Comparison of ENCODE assay signal across 2 cellular contexts in the genomic region with DNA sequence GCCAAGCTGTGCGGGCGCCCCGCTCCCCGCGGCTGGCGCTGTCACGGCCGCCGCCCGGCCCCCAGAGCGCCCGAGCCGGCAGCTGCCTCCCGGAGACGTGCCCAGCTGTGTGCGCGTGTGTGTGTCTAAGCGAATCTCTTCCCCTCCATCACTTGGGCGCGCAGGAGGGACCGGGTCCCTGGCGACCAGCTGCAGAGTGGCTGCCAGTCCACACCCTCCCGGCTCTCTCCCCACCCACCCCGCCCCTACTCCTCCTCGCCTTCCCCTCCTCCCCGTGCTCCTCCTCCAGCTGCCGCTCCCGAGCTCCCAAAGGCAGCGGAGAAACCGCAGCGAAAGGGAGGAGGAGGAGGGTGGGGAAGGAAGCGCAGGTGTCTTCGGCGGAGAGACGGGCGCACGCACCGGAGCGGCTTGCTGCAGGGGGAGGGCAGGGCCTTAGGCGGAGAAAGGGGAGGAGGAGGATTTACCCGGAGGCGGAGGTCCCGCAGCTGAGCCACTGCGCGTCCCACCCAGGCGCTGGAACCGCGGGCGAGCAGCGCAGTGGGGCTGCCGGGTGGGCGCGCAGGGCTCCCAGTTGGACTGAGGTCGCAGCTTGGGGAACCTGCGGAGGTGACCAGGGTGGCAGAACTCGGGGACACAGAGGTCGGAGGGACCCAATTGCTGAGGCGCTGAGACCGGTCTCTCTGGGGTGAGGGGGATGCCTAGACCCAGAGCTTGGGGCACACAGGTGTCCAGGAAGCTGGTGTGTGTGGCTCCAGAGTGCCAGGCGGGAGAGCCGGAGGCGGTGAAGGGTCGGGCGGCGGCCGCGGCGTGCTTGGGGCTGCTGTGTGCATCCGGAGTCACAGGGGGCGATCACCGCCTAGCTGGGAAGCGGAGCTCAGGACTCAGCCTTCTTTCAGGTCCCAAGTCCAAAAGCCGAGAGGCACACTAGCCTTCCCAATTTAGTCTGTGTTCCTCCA.
TF ChIP-seq lines count a peak whose summit lies in the region.

A gene with protein sequence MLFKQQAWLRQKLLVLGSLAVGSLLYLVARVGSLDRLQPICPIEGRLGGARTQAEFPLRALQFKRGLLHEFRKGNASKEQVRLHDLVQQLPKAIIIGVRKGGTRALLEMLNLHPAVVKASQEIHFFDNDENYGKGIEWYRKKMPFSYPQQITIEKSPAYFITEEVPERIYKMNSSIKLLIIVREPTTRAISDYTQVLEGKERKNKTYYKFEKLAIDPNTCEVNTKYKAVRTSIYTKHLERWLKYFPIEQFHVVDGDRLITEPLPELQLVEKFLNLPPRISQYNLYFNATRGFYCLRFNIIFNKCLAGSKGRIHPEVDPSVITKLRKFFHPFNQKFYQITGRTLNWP (minus strand): TSS at position 198 of the 956 bp plus-strand sequence. CDS start 280,178 bp downstream, outside the sequence.

TF ChIP-seq in HCT116, 20 proteins besides CTCF, POLR2A, EP300 and RAD21:
- TF ChIP-seq EZH2 (IDR thresholded peaks at IDR 0.05): no peak
- TF ChIP-seq, protein P1, sequence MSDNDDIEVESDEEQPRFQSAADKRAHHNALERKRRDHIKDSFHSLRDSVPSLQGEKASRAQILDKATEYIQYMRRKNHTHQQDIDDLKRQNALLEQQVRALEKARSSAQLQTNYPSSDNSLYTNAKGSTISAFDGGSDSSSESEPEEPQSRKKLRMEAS (IDR thresholded peaks at IDR 0.05): no peak
- TF ChIP-seq, protein P2, sequence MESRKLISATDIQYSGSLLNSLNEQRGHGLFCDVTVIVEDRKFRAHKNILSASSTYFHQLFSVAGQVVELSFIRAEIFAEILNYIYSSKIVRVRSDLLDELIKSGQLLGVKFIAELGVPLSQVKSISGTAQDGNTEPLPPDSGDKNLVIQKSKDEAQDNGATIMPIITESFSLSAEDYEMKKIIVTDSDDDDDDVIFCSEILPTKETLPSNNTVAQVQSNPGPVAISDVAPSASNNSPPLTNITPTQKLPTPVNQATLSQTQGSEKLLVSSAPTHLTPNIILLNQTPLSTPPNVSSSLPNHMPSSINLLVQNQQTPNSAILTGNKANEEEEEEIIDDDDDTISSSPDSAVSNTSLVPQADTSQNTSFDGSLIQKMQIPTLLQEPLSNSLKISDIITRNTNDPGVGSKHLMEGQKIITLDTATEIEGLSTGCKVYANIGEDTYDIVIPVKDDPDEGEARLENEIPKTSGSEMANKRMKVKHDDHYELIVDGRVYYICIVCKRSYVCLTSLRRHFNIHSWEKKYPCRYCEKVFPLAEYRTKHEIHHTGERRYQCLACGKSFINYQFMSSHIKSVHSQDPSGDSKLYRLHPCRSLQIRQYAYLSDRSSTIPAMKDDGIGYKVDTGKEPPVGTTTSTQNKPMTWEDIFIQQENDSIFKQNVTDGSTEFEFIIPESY (IDR thresholded peaks at IDR 0.05; ENCODE audit: extremely low read depth, insufficient replicate concordance, low read length): no peak
- no peak for TF ChIP-seq YY1 (IDR thresholded peaks at IDR 0.05; ENCODE audit: extremely low read depth, insufficient replicate concordance, low read depth, low read length)
- TF ChIP-seq, protein P3, sequence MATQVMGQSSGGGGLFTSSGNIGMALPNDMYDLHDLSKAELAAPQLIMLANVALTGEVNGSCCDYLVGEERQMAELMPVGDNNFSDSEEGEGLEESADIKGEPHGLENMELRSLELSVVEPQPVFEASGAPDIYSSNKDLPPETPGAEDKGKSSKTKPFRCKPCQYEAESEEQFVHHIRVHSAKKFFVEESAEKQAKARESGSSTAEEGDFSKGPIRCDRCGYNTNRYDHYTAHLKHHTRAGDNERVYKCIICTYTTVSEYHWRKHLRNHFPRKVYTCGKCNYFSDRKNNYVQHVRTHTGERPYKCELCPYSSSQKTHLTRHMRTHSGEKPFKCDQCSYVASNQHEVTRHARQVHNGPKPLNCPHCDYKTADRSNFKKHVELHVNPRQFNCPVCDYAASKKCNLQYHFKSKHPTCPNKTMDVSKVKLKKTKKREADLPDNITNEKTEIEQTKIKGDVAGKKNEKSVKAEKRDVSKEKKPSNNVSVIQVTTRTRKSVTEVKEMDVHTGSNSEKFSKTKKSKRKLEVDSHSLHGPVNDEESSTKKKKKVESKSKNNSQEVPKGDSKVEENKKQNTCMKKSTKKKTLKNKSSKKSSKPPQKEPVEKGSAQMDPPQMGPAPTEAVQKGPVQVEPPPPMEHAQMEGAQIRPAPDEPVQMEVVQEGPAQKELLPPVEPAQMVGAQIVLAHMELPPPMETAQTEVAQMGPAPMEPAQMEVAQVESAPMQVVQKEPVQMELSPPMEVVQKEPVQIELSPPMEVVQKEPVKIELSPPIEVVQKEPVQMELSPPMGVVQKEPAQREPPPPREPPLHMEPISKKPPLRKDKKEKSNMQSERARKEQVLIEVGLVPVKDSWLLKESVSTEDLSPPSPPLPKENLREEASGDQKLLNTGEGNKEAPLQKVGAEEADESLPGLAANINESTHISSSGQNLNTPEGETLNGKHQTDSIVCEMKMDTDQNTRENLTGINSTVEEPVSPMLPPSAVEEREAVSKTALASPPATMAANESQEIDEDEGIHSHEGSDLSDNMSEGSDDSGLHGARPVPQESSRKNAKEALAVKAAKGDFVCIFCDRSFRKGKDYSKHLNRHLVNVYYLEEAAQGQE (IDR thresholded peaks at IDR 0.05; ENCODE audit: low read depth): no peak
- no peak for TF ChIP-seq EZH2phosphoT487 (IDR thresholded peaks at IDR 0.05; ENCODE audit: borderline replicate concordance)
- TF ChIP-seq SRF (IDR thresholded peaks at IDR 0.05; ENCODE audit: low read depth): no peak
- TF ChIP-seq, protein P4, sequence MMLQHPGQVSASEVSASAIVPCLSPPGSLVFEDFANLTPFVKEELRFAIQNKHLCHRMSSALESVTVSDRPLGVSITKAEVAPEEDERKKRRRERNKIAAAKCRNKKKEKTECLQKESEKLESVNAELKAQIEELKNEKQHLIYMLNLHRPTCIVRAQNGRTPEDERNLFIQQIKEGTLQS (IDR thresholded peaks at IDR 0.05): no peak
- no peak for TF ChIP-seq POLR2AphosphoS5 (IDR thresholded peaks at IDR 0.05; ENCODE audit: low read depth, low read length)
- TF ChIP-seq CBX3 (IDR thresholded peaks at IDR 0.05; ENCODE audit: low read depth): no peak
- no peak for TF ChIP-seq SP1 (IDR thresholded peaks at IDR 0.05; ENCODE audit: low read depth)
- no peak for TF ChIP-seq ZNF274 (IDR thresholded peaks at IDR 0.05; ENCODE audit: low read depth, low read length)
- no peak for TF ChIP-seq ELF1 (IDR thresholded peaks at IDR 0.05; ENCODE audit: borderline replicate concordance, low read depth)
- TF ChIP-seq EGR1 (IDR thresholded peaks at IDR 0.05; ENCODE audit: low read depth): no peak
- no peak for TF ChIP-seq CEBPB (IDR thresholded peaks at IDR 0.05; ENCODE audit: low read depth)
- TF ChIP-seq FOSL1 (IDR thresholded peaks at IDR 0.05; ENCODE audit: low read depth): no peak
- TF ChIP-seq JUND (IDR thresholded peaks at IDR 0.05): no peak
- no peak for TF ChIP-seq TCF7L2 (IDR thresholded peaks at IDR 0.05; ENCODE audit: borderline replicate concordance, extremely low read depth, insufficient read depth, insufficient read length)

TF ChIP-seq in liver, 16 proteins besides CTCF, POLR2A, EP300 and RAD21:
- TF ChIP-seq TAF1 (conservative IDR thresholded peaks at IDR 0.05) (no peak), HNF4A (conservative IDR thresholded peaks at IDR 0.05) (no peak), JUND (IDR thresholded peaks at IDR 0.05) (no peak), SP1 (IDR thresholded peaks at IDR 0.05) (no peak), HNF4G (IDR thresholded peaks at IDR 0.05) (no peak), NR2F2 (IDR thresholded peaks at IDR 0.05) (no peak)
- TF ChIP-seq, protein P3 (IDR thresholded peaks at IDR 0.05): no peak
